In the genomic region with DNA sequence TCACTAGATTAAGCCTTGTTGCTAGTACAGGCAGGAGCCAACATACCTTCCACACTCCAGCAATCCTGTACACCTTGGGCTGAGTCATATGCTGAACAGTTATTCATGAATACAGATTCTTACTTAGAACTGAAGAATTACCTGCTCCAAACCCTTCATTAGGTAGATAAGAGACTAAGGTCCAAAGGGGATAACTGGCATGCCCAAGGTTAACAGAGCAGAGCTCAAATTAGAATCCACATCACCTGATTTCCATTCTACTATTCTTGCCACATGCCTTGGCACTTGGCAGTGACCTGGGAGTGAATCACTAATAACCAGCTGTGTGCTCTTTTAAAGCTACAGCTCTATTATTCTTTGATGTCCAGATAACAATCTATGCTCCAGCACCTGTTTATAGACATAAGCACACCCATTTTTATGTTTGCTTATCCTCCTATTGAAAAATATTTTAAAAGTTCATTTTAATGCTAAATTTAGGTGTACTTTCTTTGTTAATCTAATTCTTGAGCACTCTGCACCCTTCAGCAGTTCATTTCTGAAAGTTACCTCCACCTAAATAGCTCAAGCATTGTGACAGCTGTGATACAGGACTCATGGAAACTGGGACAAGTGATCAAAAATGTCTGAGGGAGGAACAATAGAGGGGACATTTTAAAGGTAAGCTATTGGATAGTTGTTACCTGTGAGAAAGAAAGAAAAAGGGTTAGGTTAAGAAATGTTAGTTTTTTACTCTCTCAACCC, we compare ENCODE assay signal across 15 cellular contexts. TPM values are rescaled to one million over a fixed set of nuclear protein-coding genes. Genes with fewer than 3 reads are reported as not detected.
DNase-seq lines count a peak whose midpoint lies in the region; TF ChIP-seq lines count a peak whose summit lies in the region.
"Had no signal": no experiment of that assay in that cellular context is flagged by ENCODE, and none has a peak within 500 bp of the region (broad histone marks: within the 10 kb centered on the region; RNA-seq: fewer than 3 reads in every experiment).

No MANE protein-coding gene starts in this region.

- no peaks in the 10 kb centered on the region for H3K27me3 ChIP-seq in left ventricle myocardium inferior (ENCODE audit: low read depth)
- H3K27me3 ChIP-seq: spleen had no signal

- H3K4me1 ChIP-seq in left ventricle myocardium inferior: peaks cover 41% of the 10 kb centered on the region

- H3K36me3 ChIP-seq in left ventricle myocardium inferior: peaks cover 17% of the 10 kb centered on the region

- CTCF ChIA-PET in HEK293T (lab: Yijun Ruan, JAX): interaction anchor here (0.6 to 1.4 kb wide), 2 partner anchors 44 to 131 kb away, joined by 3 read pairs; partner anchors contain the start of gene CLSTN3
- CTCF ChIA-PET in GM10248 (lab: Yijun Ruan, JAX): interaction anchor here (1.1 to 2.0 kb wide), 8 partner anchors 12 to 114 kb away, joined by 3 to 9 read pairs (median 4); partner anchors contain the start of gene LPCAT3

- POLR2A ChIA-PET in HEK293T (lab: Yijun Ruan, JAX): interaction anchor here (1.0 to 1.6 kb wide), 3 partner anchors 19 to 275 kb away, joined by 3 to 4 read pairs (median 3); partner anchors contain the start of genes C12orf57, COPS7A and LPCAT3
- POLR2A ChIA-PET in GM10248 (lab: Yijun Ruan, JAX): interaction anchor here (1.1 kb wide), 1 partner anchor 13 kb away, joined by 3 read pairs; no protein-coding TSS in a partner anchor

- peak; percentile 39 for DNase-seq in HPDE6-E6E7 (ENCODE audit: extremely low spot score)
- peak; percentile 53 for DNase-seq in SW480 (ENCODE audit: low spot score)
- no peak for DNase-seq in left ventricle myocardium inferior
- DNase-seq in renal cortical epithelial cell (ENCODE audit: low read depth): peak; percentile 79
- no peak for DNase-seq in GOT3 (lab: John Stamatoyannopoulos, UW)
- DNase-seq in HEK293T (ENCODE audit: extremely low spot score): no peak
- DNase-seq in activated effector memory CD4-positive, alpha-beta T cell treated with anti-CD3 and anti-CD28 coated beads, Interleukin-2, amount 50 U/mL, for 16 hours: no peak
- DNase-seq in GM10248 (ENCODE audit: extremely low spot score): no peak
- DNase-seq: activated CD4-positive, alpha-beta memory T cell treated with anti-CD3 and anti-CD28 coated beads, Interleukin-2, amount 10 ng/mL, durations not matched to agents 7 days and 5 days; amygdala; cortex of kidney; NCI-H2227 treated with DMSO at 0.1 percent for 48 hours; spleen had no signal

- no peak for TF ChIP-seq CTCF in left ventricle myocardium inferior (IDR thresholded peaks at IDR 0.05; ENCODE audit: borderline replicate concordance)
- TF ChIP-seq CTCF in GM10248 (IDR thresholded peaks at IDR 0.05; ENCODE audit: control extremely low read depth, extremely low read depth, low read depth, missing control alignments): no peak

- H3K27ac ChIP-seq in left ventricle myocardium inferior (replicated peaks): peak overlapping the region; percentile 75
- H3K27ac ChIP-seq: C4-2B, spleen had no signal

- intact Hi-C loops in left ventricle myocardium inferior (cut with micrococcal nuclease): no loop called here

- H3K9me3 ChIP-seq in left ventricle myocardium inferior (replicated peaks): no peaks in the 10 kb centered on the region
- H3K9me3 ChIP-seq: spleen had no signal

- H3K4me3 ChIP-seq in left ventricle myocardium inferior: peak overlapping the region; percentile 25
- H3K4me3 ChIP-seq: spleen had no signal

TF ChIP-seq in HEK293T, 16 proteins besides CTCF, POLR2A, EP300 and RAD21:
- no peak for TF ChIP-seq TARDBP (IDR thresholded peaks at IDR 0.05)
- no peak for TF ChIP-seq LEF1 (IDR thresholded peaks at IDR 0.05; ENCODE audit: borderline replicate concordance)
- TF ChIP-seq FOXM1 (IDR thresholded peaks at IDR 0.05; ENCODE audit: borderline replicate concordance): no peak
- no peak for TF ChIP-seq CTBP1 (IDR thresholded peaks at IDR 0.05; ENCODE audit: borderline replicate concordance)
- no peak for TF ChIP-seq BHLHE40 (IDR thresholded peaks at IDR 0.05; ENCODE audit: borderline replicate concordance)
- TF ChIP-seq ARNT (IDR thresholded peaks at IDR 0.05): no peak
- no peak for TF ChIP-seq PKNOX1 (IDR thresholded peaks at IDR 0.05)
- TF ChIP-seq ZNF384 (IDR thresholded peaks at IDR 0.05): no peak
- TF ChIP-seq FOXK2 (IDR thresholded peaks at IDR 0.05): no peak
- no peak for TF ChIP-seq FOXA1 (IDR thresholded peaks at IDR 0.05)
- TF ChIP-seq ELF4 (IDR thresholded peaks at IDR 0.05): no peak

RNA-seq across cellular contexts. Expression of gene LPCAT3, which starts 19.4 kb away (rescaled TPM):
- total RNA-seq in left ventricle myocardium inferior (35.1 TPM), renal cortical epithelial cell (9.7 and 26.5 TPM in 2 replicates)

RNA-seq across cellular contexts. Expression of gene EMG1, which starts 28.2 kb away (rescaled TPM):
- 44.3 TPM for total RNA-seq in left ventricle myocardium inferior
- 37.8 and 61.0 TPM in 2 replicates for total RNA-seq in renal cortical epithelial cell

RNA-seq across cellular contexts. Expression of gene PHB2, which starts 28.4 kb away (rescaled TPM):
- total RNA-seq in left ventricle myocardium inferior (142 TPM), renal cortical epithelial cell (109 and 234 TPM in 2 replicates)

RNA-seq across cellular contexts. Expression of gene PTPN6, which starts 47.7 kb away (rescaled TPM):
- total RNA-seq in left ventricle myocardium inferior: 6.7 TPM
- 14.8 and 18.4 TPM in 2 replicates for total RNA-seq in renal cortical epithelial cell
- total RNA-seq: Daoy had no signal

RNA-seq across cellular contexts. Expression of gene C12orf57, which starts 55.1 kb away (rescaled TPM):
- total RNA-seq in left ventricle myocardium inferior (227 TPM), renal cortical epithelial cell (38.0 and 62.4 TPM in 2 replicates)

Comparison
In these comparisons a context has a peak if more than half of its experiments do, and no peak if none do; other contexts are left out.
1. DNase-seq: peak in HPDE6-E6E7 (single experiment), SW480 (single experiment) and renal cortical epithelial cell (single experiment); none in left ventricle myocardium inferior (single experiment), GOT3 (single experiment), HEK293T (single experiment), activated effector memory CD4-positive, alpha-beta T cell treated with anti-CD3 and anti-CD28 coated beads, Interleukin-2, amount 50 U/mL, for 16 hours (single experiment) and GM10248 (single experiment).